In the genomic region with DNA sequence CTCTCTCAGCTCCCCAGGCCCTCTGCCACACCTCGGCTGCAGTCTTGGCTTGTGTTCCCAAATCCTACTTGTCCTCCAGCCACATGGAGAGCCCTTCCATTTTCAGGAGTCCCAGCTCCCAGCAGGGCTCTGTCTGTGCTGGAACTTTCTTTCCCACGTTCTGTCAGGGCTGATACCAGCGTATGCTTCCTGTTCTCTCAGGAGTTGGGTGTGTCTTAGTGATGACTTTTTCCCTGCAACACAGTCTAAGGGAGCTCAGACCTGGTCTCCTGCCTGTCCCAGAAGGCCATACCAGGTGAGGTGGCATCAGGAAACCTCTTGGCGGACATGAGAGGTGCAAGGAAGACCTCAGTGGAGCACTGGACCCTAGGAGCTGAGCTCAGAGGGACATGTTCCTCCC, we compare ENCODE assay signal across 20 cellular contexts.
A peak's percentile ranks its signal among the peaks of the same experiment; 100 is the strongest.
DNase-seq lines count a peak whose midpoint lies in the region; ATAC-seq, FAIRE-seq and TF ChIP-seq lines count a peak whose summit lies in the region.
"Had no signal": no experiment of that assay in that cellular context is flagged by ENCODE, and none has a peak within 500 bp of the region (broad histone marks: within the 10 kb centered on the region; RNA-seq: fewer than 3 reads in every experiment).

No MANE protein-coding gene starts in this region.

- H3K4me2 ChIP-seq in K562 (ENCODE audit: insufficient read depth, low read length) = no peak overlapping the region
- H3K4me2 ChIP-seq: GM23338 had no signal

- no peak overlapping the region for H3K9ac ChIP-seq in K562 (ENCODE audit: insufficient read depth in 1 of 2, low read depth in 2 of 2, low read length in 2 of 2)

- in situ Hi-C loops in K562 (cut with MboI) = no loop called here

- TF ChIP-seq CTCF in K562 (IDR thresholded peaks at IDR 0.05 in 2 of 3, conservative IDR thresholded peaks at IDR 0.05 in 1 of 3; ENCODE audit: insufficient read depth in 2 of 3, low read depth in 1 of 3, low read length in 3 of 3) (no peak), mucosa of descending colon (IDR thresholded peaks at IDR 0.05) (no peak)

- peaks cover 11 to 30% of the 10 kb centered on the region in 2 experiments; a peak in 4 of 5 replicates for H3K27me3 ChIP-seq in K562 (ENCODE audit: control insufficient read depth in 2 of 2, insufficient read depth in 2 of 2, low read length in 2 of 2)

- peak; percentile 54 for ATAC-seq in K562
- peak; percentile 61 for ATAC-seq in esophagus mucosa
- ATAC-seq in mucosa of descending colon = peak; percentile 74
- no peak for ATAC-seq in GM18867 (IDR thresholded peaks at IDR 0.05; ENCODE audit: unreplicated experiment)
- no peak for ATAC-seq in effector memory CD8-positive, alpha-beta T cell (replicated peaks)
- no peak for ATAC-seq in GM19452 (IDR thresholded peaks at IDR 0.05; ENCODE audit: unreplicated experiment)
- ATAC-seq: GM23338, HCT116 had no signal

- POLR2A ChIA-PET in K562 (lab: Yijun Ruan, JAX) = interaction anchor here (1.0 to 1.1 kb wide), 2 partner anchors 38 to 49 kb away, joined by 3 read pairs; no protein-coding TSS in a partner anchor

- peaks cover 0 to 12% of the 10 kb centered on the region in 2 donors for H3K27me3 Mint-ChIP-seq in effector memory CD8-positive, alpha-beta T cell
- H3K27me3 Mint-ChIP-seq: CD4-positive, alpha-beta memory T cell had no signal

- no peaks in the 10 kb centered on the region for H3K79me2 ChIP-seq in K562 (ENCODE audit: control insufficient read depth, insufficient read depth, low read length)

- no peak overlapping the region for H3K4me3 Mint-ChIP-seq in effector memory CD8-positive, alpha-beta T cell
- H3K4me3 Mint-ChIP-seq: CD4-positive, alpha-beta memory T cell; GM23338; H9 had no signal

- TF ChIP-seq POLR2A in K562 (conservative IDR thresholded peaks at IDR 0.05) = no peak

- H3K4me3 ChIP-seq in K562 (no peak overlapping the region), mucosa of descending colon (no peak overlapping the region)
- H3K4me3 ChIP-seq: GM23338 had no signal

- intact Hi-C loops in K562 (cut with micrococcal nuclease) = no loop called here
- intact Hi-C loops in mucosa of descending colon (cut with DNase I, micrococcal nuclease) = no loop called here

- no peaks in the 10 kb centered on the region for H3K9me1 ChIP-seq in K562 (ENCODE audit: control insufficient read depth, insufficient read depth, low read length)

- TF ChIP-seq RAD21 in K562 (CRISPR knock-in tag; conservative IDR thresholded peaks at IDR 0.05 in 1 of 2, IDR thresholded peaks at IDR 0.05 in 1 of 2) = no peak

- WGBS in K562 (ENCODE audit: insufficient coverage, low coverage, missing lambda C conversion rate) = 11% methylated on average over 4 of the region's 4 CpGs

- CTCF ChIA-PET in K562 (lab: Yijun Ruan, JAX; ENCODE audit: low intra/inter-chr PET ratio) = no interaction called here

- no peaks in the 10 kb centered on the region for H3K9me3 ChIP-seq in K562 (replicated peaks; ENCODE audit: control insufficient read depth, insufficient read depth, low read depth, low read length)
- no peaks in the 10 kb centered on the region for H3K9me3 ChIP-seq in mucosa of descending colon

- no peak for DNase-seq in K562 (ENCODE audit: extremely low read depth in 1 of 4, low spot score in 3 of 4)
- peak in 1 of 3 donors; percentile 25 for DNase-seq in mucosa of descending colon
- DNase-seq in DMS 273 treated with DMSO at 0.1 percent for 48 hours (lab: John Stamatoyannopoulos, UW) = no peak
- DNase-seq in effector memory CD8-positive, alpha-beta T cell = no peak
- DNase-seq: 8988T; C1 segment of cervical spinal cord; Calu3; CD4-positive, alpha-beta memory T cell; COR-L47; DMS153; DND-41; H9 had no signal

- no peak overlapping the region for H3K27ac Mint-ChIP-seq in effector memory CD8-positive, alpha-beta T cell
- H3K27ac Mint-ChIP-seq: CD4-positive, alpha-beta memory T cell; GM23338; H9 had no signal

- H3K4me1 ChIP-seq in K562 (replicated peaks in 1 of 2; ENCODE audit: control insufficient read depth in 2 of 2, insufficient read depth in 2 of 2, low read length in 2 of 2) = no peaks in the 10 kb centered on the region; a peak in 1 of 5 replicates
- no peaks in the 10 kb centered on the region for H3K4me1 ChIP-seq in mucosa of descending colon (ENCODE audit: low read depth)

- H3K36me3 Mint-ChIP-seq in effector memory CD8-positive, alpha-beta T cell (ENCODE audit: insufficient read depth) = no peaks in the 10 kb centered on the region
- H3K36me3 Mint-ChIP-seq: CD4-positive, alpha-beta memory T cell had no signal

- H3K27ac ChIP-seq in K562 (ENCODE audit: extremely low read depth, low read depth, low read length) = no peak overlapping the region

- no peaks in the 10 kb centered on the region for H3K9me3 Mint-ChIP-seq in effector memory CD8-positive, alpha-beta T cell
- H3K9me3 Mint-ChIP-seq: CD4-positive, alpha-beta memory T cell had no signal

- H4K20me1 ChIP-seq in K562 (replicated peaks; ENCODE audit: control insufficient read depth, insufficient read depth, low read length) = no peaks in the 10 kb centered on the region

- no peak for FAIRE-seq in K562 (lab: Jason Lieb, UNC)
- FAIRE-seq: G401.6, GM12892, GM19239 had no signal

- H3K36me3 ChIP-seq in K562 (ENCODE audit: control insufficient read depth, insufficient read depth, low read length) (no peaks in the 10 kb centered on the region), mucosa of descending colon (ENCODE audit: low read depth) (no peaks in the 10 kb centered on the region)

- no peaks in the 10 kb centered on the region for H3K4me1 Mint-ChIP-seq in effector memory CD8-positive, alpha-beta T cell (ENCODE audit: low read depth in 2 of 2)
- H3K4me1 Mint-ChIP-seq: CD4-positive, alpha-beta memory T cell; GM23338 had no signal

- BruUV-seq in K562 (replicated peaks; lab: Mats Ljungman, UMichigan) = no TSS peak

- no peak for TF ChIP-seq EP300 in K562 (IDR thresholded peaks at IDR 0.05; ENCODE audit: low read length)

- 0 out of 2 replicates have a peak overlapping the region, but pooled peaks have one; percentile 16 for H2AFZ ChIP-seq in K562 (ENCODE audit: low read depth, low read length)
- H2AFZ ChIP-seq: GM23338 had no signal

TF ChIP-seq in K562, 482 proteins besides CTCF, POLR2A, EP300 and RAD21:
- TF ChIP-seq PCBP2 (IDR thresholded peaks at IDR 0.05; ENCODE audit: low read depth, low read length, poor library complexity, severe bottlenecking) = no peak
- TF ChIP-seq CBX5 (IDR thresholded peaks at IDR 0.05; ENCODE audit: borderline replicate concordance, low read depth) = no peak
- no peak for TF ChIP-seq IFI16 (CRISPR knock-in tag; IDR thresholded peaks at IDR 0.05)
TF ChIP-seq in K562: peak in this region for 0.

Comparison
In these comparisons a context has a peak if more than half of its experiments do, and no peak if none do; other contexts are left out.
1. ATAC-seq: peak in K562 (single experiment), esophagus mucosa (single experiment) and mucosa of descending colon (single experiment); none in GM18867 (single experiment), effector memory CD8-positive, alpha-beta T cell (single experiment) and GM19452 (single experiment).